Comparison of ENCODE assay signal across 31 cellular contexts in the genomic region with DNA sequence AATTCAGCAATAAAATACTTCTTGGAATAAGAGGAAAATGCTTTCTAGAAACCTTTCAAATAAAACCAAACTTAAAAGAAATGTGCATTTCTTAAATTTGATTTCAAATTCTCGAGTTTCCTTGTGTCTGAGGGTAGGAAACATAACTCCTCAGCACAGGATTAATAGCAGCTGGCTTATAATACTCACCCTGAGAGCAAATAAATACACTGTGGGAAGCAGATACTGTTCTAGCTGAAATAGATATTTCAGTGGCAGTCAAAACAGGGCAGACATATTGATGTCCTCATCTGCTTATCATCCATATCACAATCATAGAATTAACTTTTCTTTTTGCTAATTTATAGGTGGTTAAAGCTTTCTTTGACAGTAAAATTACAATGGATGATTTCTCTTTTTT.
"Had no signal": no experiment of that assay in that cellular context is flagged by ENCODE, and none has a peak within 500 bp of the region (broad histone marks: within the 10 kb centered on the region; RNA-seq: fewer than 3 reads in every experiment).

No MANE protein-coding gene starts in this region.

- FAIRE-seq: astrocyte, TTC549 had no signal

- H3K4me1 ChIP-seq: breast epithelium had no signal

- H3K4me3 ChIP-seq: adrenal gland, body of pancreas, breast epithelium had no signal

- H3K9me3 ChIP-seq: body of pancreas, breast epithelium had no signal

- H3K36me3 ChIP-seq: adrenal gland, brain microvascular endothelial cell, breast epithelium had no signal

- DNase-seq: activated B cell treated with CpG ODN at 0.5 μM for 24 hours; activated CD4-positive, alpha-beta memory T cell treated with anti-CD3 and anti-CD28 coated beads for 36 hours; activated CD4-positive, alpha-beta T cell treated with anti-CD3 and anti-CD28 coated beads for 4 hours; activated CD4-positive, alpha-beta T cell treated with anti-CD3 and anti-CD28 coated beads, Interleukin-2, amount 10 ng/mL, durations not matched to agents 24 days and 14 days; activated CD4-positive, alpha-beta T cell treated with anti-CD3 and anti-CD28 coated beads, Interleukin-2, amount 50 U/mL, for 1 hour; activated CD4-positive, alpha-beta T cell treated with anti-CD3 and anti-CD28 coated beads, Interleukin-2, amount 50 U/mL, for 4 hours; activated CD4-positive, CD25-positive, alpha-beta regulatory T cell treated with anti-CD3 and anti-CD28 coated beads, Interleukin-2, amount 50 U/mL, for 72 hours; activated CD8-positive, alpha-beta memory T cell treated with anti-CD3 and anti-CD28 coated beads, Interleukin-2, amount 50 U/mL, for 4 hours; activated CD8-positive, alpha-beta T cell treated with anti-CD3 and anti-CD28 coated beads for 36 hours; activated effector memory CD4-positive, alpha-beta T cell treated with anti-CD3 and anti-CD28 coated beads, Interleukin-2, amount 50 U/mL, for 16 hours; activated gamma-delta T cell treated with Interleukin-2 at 50 U/mL for 16 hours; activated naive CD4-positive, alpha-beta T cell; activated naive CD4-positive, alpha-beta T cell treated with anti-CD3 and anti-CD28 coated beads for 36 hours; activated naive CD4-positive, alpha-beta T cell treated with anti-CD3 and anti-CD28 coated beads, Interleukin-2, amount 50 U/mL, for 16 hours; activated naive CD8-positive, alpha-beta T cell treated with anti-CD3 and anti-CD28 coated beads for 36 hours; activated T-cell treated with anti-CD3 and anti-CD28 coated beads for 4 hours; activated T-cell treated with anti-CD3 and anti-CD28 coated beads, Interleukin-2, amount 50 U/mL, for 1 hour; activated T-cell treated with anti-CD3 and anti-CD28 coated beads, Interleukin-2, amount 50 U/mL, for 4 hours; activated T-cell treated with anti-CD3 and anti-CD28 coated beads, Interleukin-2, amount 50 U/mL, for 72 hours; adrenal gland; amniotic stem cell; aorta; body of pancreas; brain microvascular endothelial cell; central memory CD4-positive, alpha-beta T cell; T-helper 17 cell; T-helper 9 cell had no signal

- H3K27me3 ChIP-seq: adrenal gland, body of pancreas, brain microvascular endothelial cell, breast epithelium had no signal

- H3K27ac ChIP-seq: adrenal gland, body of pancreas, brain microvascular endothelial cell, breast epithelium, VCaP had no signal
